Comparison of ENCODE assay signal across 8 cellular contexts in the genomic region with DNA sequence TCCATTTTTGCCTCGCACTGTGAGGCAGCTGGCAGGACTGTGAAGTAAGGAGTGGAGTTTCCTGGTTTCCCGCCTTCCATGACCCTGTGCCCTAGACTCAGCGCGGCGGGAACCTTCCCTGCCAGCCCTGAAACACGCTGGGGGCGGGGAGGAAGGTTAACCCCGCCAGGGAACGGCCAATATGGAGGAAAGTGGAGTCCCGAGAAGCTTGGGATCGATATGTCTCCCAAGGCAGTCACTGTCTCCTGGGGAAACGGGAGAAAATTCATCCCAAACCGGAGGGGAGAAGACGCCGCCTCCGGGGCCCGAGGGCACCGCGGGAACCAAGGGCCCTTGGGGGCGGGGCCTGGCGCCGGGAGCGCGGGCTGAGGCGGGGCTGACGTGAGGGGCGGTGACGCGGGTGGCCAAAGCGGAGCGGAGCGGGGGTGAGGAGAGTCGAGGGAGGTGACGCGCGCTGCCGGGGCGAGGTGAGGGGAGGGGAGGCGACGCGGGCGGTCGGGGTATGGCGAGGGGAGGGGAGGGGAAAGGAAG. TPM values are rescaled to one million over a fixed set of nuclear protein-coding genes. Genes with fewer than 3 reads are reported as not detected.
A peak's percentile ranks its signal among the peaks of the same experiment; 100 is the strongest.
DNase-seq lines count a peak whose midpoint lies in the region; ATAC-seq and TF ChIP-seq lines count a peak whose summit lies in the region.

A gene with protein sequence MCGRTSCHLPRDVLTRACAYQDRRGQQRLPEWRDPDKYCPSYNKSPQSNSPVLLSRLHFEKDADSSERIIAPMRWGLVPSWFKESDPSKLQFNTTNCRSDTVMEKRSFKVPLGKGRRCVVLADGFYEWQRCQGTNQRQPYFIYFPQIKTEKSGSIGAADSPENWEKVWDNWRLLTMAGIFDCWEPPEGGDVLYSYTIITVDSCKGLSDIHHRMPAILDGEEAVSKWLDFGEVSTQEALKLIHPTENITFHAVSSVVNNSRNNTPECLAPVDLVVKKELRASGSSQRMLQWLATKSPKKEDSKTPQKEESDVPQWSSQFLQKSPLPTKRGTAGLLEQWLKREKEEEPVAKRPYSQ (plus strand): TSS at position 432 of the 531 bp plus-strand sequence. CDS start 863 bp downstream, outside the sequence.

- WGBS in testis, 2 donors: 0 to 2% methylated on average over 27 to 34 of the region's 44 CpGs

- no peaks in the 10 kb centered on the region for H3K9me3 Mint-ChIP-seq in osteocyte (ENCODE audit: unreplicated experiment)

- peak; percentile 58 for ATAC-seq in HG02642 (IDR thresholded peaks at IDR 0.05; ENCODE audit: poor library complexity, unreplicated experiment)

- TF ChIP-seq CTCF in osteocyte (IDR thresholded peaks at IDR 0.05) (no peak), testis (IDR thresholded peaks at IDR 0.05) (no peak)

- peak; percentile 97 for DNase-seq in NCI-H1436 (lab: John Stamatoyannopoulos, UW)
- peak; percentile 87 for DNase-seq in SW480 (ENCODE audit: low spot score)
- peak; percentile 91 for DNase-seq in activated naive CD8-positive, alpha-beta T cell treated with anti-CD3 and anti-CD28 coated beads, Interleukin-2, amount 50 U/mL, for 16 hours (ENCODE audit: low read depth, low spot score)
- DNase-seq in head of caudate nucleus: peak; percentile 70 to 97 (median 94)
- DNase-seq in osteocyte (ENCODE audit: extremely low spot score, unreplicated experiment): peak; percentile 96
- peak; percentile 94 for DNase-seq in testis

- H3K4me3 ChIP-seq in testis: peak within 1 kb of the TSS; percentile 95 to 98

- peak within 1 kb of the TSS; percentile 95 for H3K27ac Mint-ChIP-seq in osteocyte (ENCODE audit: unreplicated experiment)

- H3K27me3 ChIP-seq in testis: no peaks in the 10 kb centered on the region

- peaks cover 30% of the 10 kb centered on the region for H3K4me1 Mint-ChIP-seq in osteocyte (ENCODE audit: unreplicated experiment)

- peak within 1 kb of the TSS; percentile 98 for H3K4me3 Mint-ChIP-seq in osteocyte (ENCODE audit: unreplicated experiment)

- no peaks in the 10 kb centered on the region for H3K9me3 ChIP-seq in ES-I3 (ENCODE audit: control insufficient read depth, insufficient read depth, low read length)
- H3K9me3 ChIP-seq in testis: no peaks in the 10 kb centered on the region

- peaks cover 34% of the 10 kb centered on the region for H3K36me3 Mint-ChIP-seq in osteocyte (ENCODE audit: unreplicated experiment)

- intact Hi-C loops in head of caudate nucleus (cut with DNase I): loop anchor here (5.0 kb wide), 1 partner anchor 39 kb away; a partner anchor contains a TSS
- intact Hi-C loops in testis (cut with DNase I; ENCODE audit: low total_unique reads): loop anchor here (5.0 kb wide), 1 partner anchor 39 kb away; a partner anchor contains a TSS

- H3K36me3 ChIP-seq in ES-I3 (ENCODE audit: insufficient read depth, low read length) (peaks cover 22% of the 10 kb centered on the region), testis (ENCODE audit: low read depth, missing control alignments) (no peaks in the 10 kb centered on the region)

- no peaks in the 10 kb centered on the region for H3K27me3 Mint-ChIP-seq in osteocyte (ENCODE audit: unreplicated experiment)

- peaks cover 5% of the 10 kb centered on the region; the same call in 1 of the 2 replicates for H3K4me1 ChIP-seq in ES-I3 (ENCODE audit: insufficient read depth, low read length)
- peaks cover 6% of the 10 kb centered on the region for H3K4me1 ChIP-seq in testis

- peak within 1 kb of the TSS; percentile 97 for H3K27ac ChIP-seq in testis

- TF ChIP-seq POLR2A in testis (IDR thresholded peaks at IDR 0.05): peak; percentile 27

- H3K9ac ChIP-seq in ES-I3 (ENCODE audit: low read depth, low read length): peak within 1 kb of the TSS; percentile 62

RNA-seq across cellular contexts. Expression of the gene that starts here (rescaled TPM):
- total RNA-seq in osteocyte: 24.7 and 25.8 TPM in 2 replicates
- total RNA-seq in testis: 10 to 100 TPM; 37.8 to 41.6 TPM
- polyA plus RNA-seq in testis (ENCODE audit: insufficient read depth, low read depth, low replicate concordance): 81.5 TPM

Comparison
In these comparisons a context has a peak if more than half of its experiments do, and no peak if none do; other contexts are left out.
1. Peak in every context shown above with its lines: DNase-seq, ATAC-seq, H3K4me3 ChIP-seq and H3K27ac ChIP-seq.